Comparison of ENCODE assay signal across 23 cellular contexts in the genomic region with DNA sequence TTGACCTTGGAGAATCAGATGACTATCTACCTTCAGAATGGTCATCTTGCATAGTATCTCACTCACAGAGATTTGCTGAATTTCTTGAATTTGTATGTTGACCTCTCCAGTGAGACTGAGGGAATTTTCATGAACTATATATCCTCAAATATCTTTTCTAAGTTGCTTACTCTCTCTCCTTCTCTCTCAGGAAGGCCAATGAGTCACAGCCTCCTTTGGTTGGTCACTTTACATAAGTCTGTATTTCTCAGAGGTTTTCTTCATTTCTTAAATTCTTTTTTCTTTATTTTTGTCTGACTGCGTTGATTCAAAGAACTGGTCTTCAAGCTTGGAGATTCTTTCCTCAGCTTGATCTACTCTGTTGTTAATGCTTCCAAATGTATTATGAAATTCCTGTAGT. TPM values are rescaled to one million over a fixed set of nuclear protein-coding genes. Genes with fewer than 3 reads are reported as not detected.
DNase-seq lines count a peak whose midpoint lies in the region; ATAC-seq and TF ChIP-seq lines count a peak whose summit lies in the region.
"Had no signal": no experiment of that assay in that cellular context is flagged by ENCODE, and none has a peak within 500 bp of the region (broad histone marks: within the 10 kb centered on the region; RNA-seq: fewer than 3 reads in every experiment).

No MANE protein-coding gene starts in this region.

- H3K4me3 Mint-ChIP-seq in HFFc6, result no peak overlapping the region; the same call in 1 of the 2 replicates
- H3K4me3 Mint-ChIP-seq: CD4-positive, CD25-positive, alpha-beta regulatory T cell; GM23338; IgD-negative memory B cell had no signal

- H3K27me3 ChIP-seq in adipocyte (replicated peaks; ENCODE audit: control insufficient read depth, insufficient read depth, low read length), result no peaks in the 10 kb centered on the region

- H3K27ac Mint-ChIP-seq in HFFc6, result no peak overlapping the region
- H3K27ac Mint-ChIP-seq: CD4-positive, CD25-positive, alpha-beta regulatory T cell; GM23338; IgD-negative memory B cell had no signal

- H3K4me3 ChIP-seq in adipocyte (ENCODE audit: low read length) (no peak overlapping the region), fibroblast of mammary gland (ENCODE audit: control insufficient read depth, low read depth, low read length) (no peak overlapping the region)
- H3K4me3 ChIP-seq: GM23338, HAP-1 had no signal

- no peaks in the 10 kb centered on the region for H3K9me3 Mint-ChIP-seq in HFFc6

- no peak overlapping the region for H3K9ac ChIP-seq in adipocyte (ENCODE audit: low read length)

- peaks cover 8% of the 10 kb centered on the region for H3K36me3 ChIP-seq in adipocyte (ENCODE audit: control insufficient read depth, insufficient read depth, low read length, severe bottlenecking)
- H3K36me3 ChIP-seq: HAP-1 had no signal

- H3K27me3 Mint-ChIP-seq in HFFc6 (ENCODE audit: insufficient read depth), result peaks cover 15% of the 10 kb centered on the region

- H3K4me1 Mint-ChIP-seq in HFFc6 (ENCODE audit: low read depth), result peaks cover 12% of the 10 kb centered on the region
- H3K4me1 Mint-ChIP-seq: CD4-positive, CD25-positive, alpha-beta regulatory T cell; IgD-negative memory B cell had no signal

- ATAC-seq in HG03439 (IDR thresholded peaks at IDR 0.05; ENCODE audit: unreplicated experiment), result no peak
- ATAC-seq: GM23338 had no signal

- H3K36me3 Mint-ChIP-seq in HFFc6 (ENCODE audit: low read depth), result peaks cover 27% of the 10 kb centered on the region
- H3K36me3 Mint-ChIP-seq: CD4-positive, CD25-positive, alpha-beta regulatory T cell; IgD-negative memory B cell had no signal

- DNase-seq in HFFc6 (peak; percentile 7), adipocyte (ENCODE audit: low read depth) (peak; percentile 35), fibroblast of mammary gland (ENCODE audit: low read depth) (peak; percentile 10), anterior cingulate cortex (lab: John Stamatoyannopoulos, UW) (no peak), NCI-H2196 treated with DMSO at 0.1 percent for 48 hours (lab: John Stamatoyannopoulos, UW; ENCODE audit: unreplicated experiment) (no peak), cerebellar cortex (ENCODE audit: low spot score) (no peak)
- DNase-seq: CD4-positive, CD25-positive, alpha-beta regulatory T cell; DMS 273 treated with DMSO at 0.1 percent for 48 hours; DMS79 treated with DMSO at 0.1 percent for 48 hours; NCI-H1417; NCI-H1694 treated with DMSO at 0.1 percent for 48 hours; NCI-H2081 treated with DMSO at 0.1 percent for 48 hours; NCI-H2171 treated with DMSO at 0.1 percent for 48 hours; NCI-H446 treated with DMSO at 0.1 percent for 48 hours; NCI-H526 treated with DMSO at 0.1 percent for 48 hours; Right ventricle myocardium superior had no signal

- no peaks in the 10 kb centered on the region for H3K4me1 ChIP-seq in adipocyte (ENCODE audit: control insufficient read depth, insufficient read depth, low read length)
- H3K4me1 ChIP-seq: HAP-1 had no signal

- no peaks in the 10 kb centered on the region for H3K9me3 ChIP-seq in adipocyte (ENCODE audit: control insufficient read depth, low read length)
- H3K9me3 ChIP-seq: HAP-1 had no signal

- TF ChIP-seq CTCF in HFFc6 (IDR thresholded peaks at IDR 0.05), result no peak
- no peak for TF ChIP-seq CTCF in fibroblast of mammary gland (conservative IDR thresholded peaks at IDR 0.05; ENCODE audit: control insufficient read depth, insufficient read depth, low read depth, low read length)

RNA-seq across cellular contexts. Expression of a gene that starts 51.7 kb away (rescaled TPM):
- total RNA-seq in HFFc6 (2021; fragmentation: NEBNext Ultra II Directional; extraction: Animal tissue kit (Norgen Biotek cat#: 25700)), result 10 to 100 TPM in 3 of 6 experiments, 1 to 10 TPM in 3; 3.7 to 11.6 (median 9.7) TPM
- total RNA-seq: A673; CD4-positive, CD25-positive, alpha-beta regulatory T cell; GM23338; MCF 10A; SK-MEL-5 had no signal

Comparison
In these comparisons a context has a peak if more than half of its experiments do, and no peak if none do; other contexts are left out.
1. DNase-seq: peak in HFFc6 (single experiment), adipocyte (single experiment) and fibroblast of mammary gland (single experiment); none in anterior cingulate cortex (0 of 58), NCI-H2196 treated with DMSO at 0.1 percent for 48 hours (single experiment) and cerebellar cortex (single experiment).